ENCODE assay signal across 14 cellular contexts in the genomic region with DNA sequence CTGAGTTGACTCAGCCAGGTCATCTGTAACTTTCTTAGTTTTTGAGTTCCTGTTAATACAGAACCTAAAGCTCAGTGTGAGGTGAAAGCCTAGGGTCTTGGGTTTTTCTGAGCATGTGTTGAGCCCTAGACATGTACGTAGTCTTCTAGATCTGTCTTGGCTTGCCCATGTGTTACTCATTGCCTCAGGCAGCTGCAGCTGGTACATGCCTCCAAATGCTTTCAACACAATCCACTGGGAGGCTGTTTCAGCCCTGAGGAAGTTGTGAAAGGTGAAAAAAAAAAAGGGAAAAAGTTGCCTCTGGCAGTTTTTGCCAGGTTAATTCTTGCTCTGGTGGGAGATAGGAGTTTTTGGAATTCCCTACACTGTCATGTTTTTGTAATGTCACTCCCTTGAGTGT. TPM values are rescaled to one million over a fixed set of nuclear protein-coding genes. Genes with fewer than 3 reads are reported as not detected.
DNase-seq lines count a peak whose midpoint lies in the region; ATAC-seq and TF ChIP-seq lines count a peak whose summit lies in the region.
"Had no signal": no experiment of that assay in that cellular context is flagged by ENCODE, and none has a peak within 500 bp of the region (broad histone marks: within the 10 kb centered on the region; RNA-seq: fewer than 3 reads in every experiment).

No MANE protein-coding gene starts in this region.

- no peak for ATAC-seq in GM21515 (IDR thresholded peaks at IDR 0.05; ENCODE audit: unreplicated experiment)
- ATAC-seq: CD8-positive, alpha-beta T cell; HCT116 had no signal

- no peak overlapping the region for H3K4me3 ChIP-seq in SK-N-SH (ENCODE audit: low read depth in 2 of 2, low read length in 1 of 2)
- H3K4me3 ChIP-seq in fibroblast of mammary gland (ENCODE audit: control insufficient read depth, low read depth, low read length) = no peak overlapping the region
- H3K4me3 ChIP-seq: sigmoid colon, testis had no signal

- H3K4me1 ChIP-seq in H9 (ENCODE audit: insufficient read depth, low read length) (peaks cover 2% of the 10 kb centered on the region; the same call in 1 of the 2 replicates), SK-N-SH (ENCODE audit: control insufficient read depth in 1 of 2, insufficient read depth in 2 of 2, low read depth in 1 of 2, low read length in 1 of 2) (peaks cover 16 to 18% of the 10 kb centered on the region in 2 experiments; a peak in 3 of 4 replicates)

- no peaks in the 10 kb centered on the region for H3K79me1 ChIP-seq in H9 (ENCODE audit: insufficient read depth, low read depth, low read length, poor library complexity, severe bottlenecking)

- H2AFZ ChIP-seq in H9 (ENCODE audit: low read length) = no peak overlapping the region
- no peak overlapping the region for H2AFZ ChIP-seq in SK-N-SH (ENCODE audit: low read depth)

- no peak overlapping the region for H4K8ac ChIP-seq in H9 (replicated peaks; ENCODE audit: insufficient read length, low read depth, low read length)

- no CpG with 5 or more reads among the region's 1 CpG for WGBS in H9 (ENCODE audit: extremely low coverage, insufficient read length, low lambda C conversion rate)
- whole genome bisulfite sequencing in SK-N-SH (ENCODE audit: low lambda C conversion rate) = 68% methylated on average over 1 of the region's 1 CpG

- no peak overlapping the region for H3K56ac ChIP-seq in H9 (ENCODE audit: insufficient read length, low read depth, low read length)

- DNase-seq in H9 (no peak), SK-N-SH (no peak), fibroblast of mammary gland (ENCODE audit: low read depth) (peak; percentile 87), renal cortical epithelial cell (ENCODE audit: low read depth) (peak; percentile 46), activated T-cell treated with anti-CD3 and anti-CD28 coated beads for 4 hours (no peak)
- no peak for DNase-seq in stimulated activated CD8-positive, alpha-beta memory T cell treated with anti-CD3 and anti-CD28 coated beads, Interleukin-4, amount 100 ng/mL, for 48 hours
- no peak for DNase-seq in activated T-helper 2 cell treated with anti-CD3 and anti-CD28 coated beads, Interferon-gamma antibody, Interleukin-2, Interleukin-4, amounts not matched to agents 10 μg/mL and 5 μg/mL and 100 μg/mL, durations not matched to agents 14 hours and 24 hours and 36 hours (ENCODE audit: low spot score)
- DNase-seq: CD8-positive, alpha-beta T cell; NCI-H526 treated with DMSO at 0.1 percent for 48 hours; nephron progenitor cell; sigmoid colon; testis had no signal

- H4K5ac ChIP-seq in H9 (ENCODE audit: insufficient read length, low read depth, low read length) = no peak overlapping the region

- H3K9me3 Mint-ChIP-seq in H9 = no peaks in the 10 kb centered on the region
- no peaks in the 10 kb centered on the region for H3K9me3 Mint-ChIP-seq in activated T-helper 2 cell treated with anti-CD3 and anti-CD28 coated beads, Interferon-gamma antibody, Interleukin-2, Interleukin-4, amounts not matched to agents 10 μg/mL and 5 μg/mL and 100 μg/mL, durations not matched to agents 14 hours and 24 hours and 36 hours
- H3K9me3 Mint-ChIP-seq: CD8-positive, alpha-beta T cell had no signal

- H2BK120ac ChIP-seq in H9 (ENCODE audit: low read depth, low read length, poor library complexity, severe bottlenecking) = no peak overlapping the region

- no peak for TF ChIP-seq RAD21 in SK-N-SH (IDR thresholded peaks at IDR 0.05; ENCODE audit: low read length)

- POLR2A ChIA-PET in SK-N-SH (lab: Yijun Ruan, JAX) = no interaction called here

- H3K36me3 ChIP-seq in SK-N-SH (replicated peaks in 1 of 2; ENCODE audit: control insufficient read depth in 1 of 2, insufficient read depth in 2 of 2, low read length in 1 of 2) = peaks cover 18 to 74% of the 10 kb centered on the region in 2 experiments

- no peak overlapping the region for H2AK5ac ChIP-seq in H9 (ENCODE audit: insufficient read length, low read length)

- H3K23ac ChIP-seq in H9 (ENCODE audit: insufficient read length, low read depth, low read length) = no peak overlapping the region

- H3K9ac ChIP-seq in H9 (ENCODE audit: extremely low read depth, insufficient read length, low read length) (no peak overlapping the region), SK-N-SH (no peak overlapping the region)

- TF ChIP-seq CTCF in H9 (conservative IDR thresholded peaks at IDR 0.05) (no peak), SK-N-SH (IDR thresholded peaks at IDR 0.05) (no peak), fibroblast of mammary gland (conservative IDR thresholded peaks at IDR 0.05; ENCODE audit: control insufficient read depth, insufficient read depth, low read depth, low read length) (no peak)

- no peaks in the 10 kb centered on the region for H4K20me1 ChIP-seq in H9 (ENCODE audit: control insufficient read depth, insufficient read depth, insufficient read length)
- peaks cover 3% of the 10 kb centered on the region; the same call in 1 of the 2 replicates for H4K20me1 ChIP-seq in SK-N-SH (ENCODE audit: insufficient read depth)

- H3K36me3 Mint-ChIP-seq in H9 (ENCODE audit: insufficient read depth in 1 of 3, low read depth in 3 of 3) = peaks cover 34 to 61% (median 47%) of the 10 kb centered on the region in 3 experiments
- H3K36me3 Mint-ChIP-seq in activated T-helper 2 cell treated with anti-CD3 and anti-CD28 coated beads, Interferon-gamma antibody, Interleukin-2, Interleukin-4, amounts not matched to agents 10 μg/mL and 5 μg/mL and 100 μg/mL, durations not matched to agents 14 hours and 24 hours and 36 hours (ENCODE audit: low read depth) = peaks cover 67% of the 10 kb centered on the region

- no peak overlapping the region for H4K91ac ChIP-seq in H9 (ENCODE audit: insufficient read length, low read depth, low read length)

- no peaks in the 10 kb centered on the region for H3K27me3 ChIP-seq in H9 (ENCODE audit: insufficient read depth, low read length)
- no peaks in the 10 kb centered on the region for H3K27me3 ChIP-seq in SK-N-SH (ENCODE audit: insufficient read depth)
- H3K27me3 ChIP-seq: sigmoid colon, testis had no signal

- H3K4me3 Mint-ChIP-seq in H9 = no peak overlapping the region
- no peak overlapping the region for H3K4me3 Mint-ChIP-seq in activated T-helper 2 cell treated with anti-CD3 and anti-CD28 coated beads, Interferon-gamma antibody, Interleukin-2, Interleukin-4, amounts not matched to agents 10 μg/mL and 5 μg/mL and 100 μg/mL, durations not matched to agents 14 hours and 24 hours and 36 hours (ENCODE audit: low read depth)
- H3K4me3 Mint-ChIP-seq: CD8-positive, alpha-beta T cell; nephron progenitor cell had no signal

- H2BK20ac ChIP-seq in H9 (ENCODE audit: low read depth, low read length, poor library complexity, severe bottlenecking) = no peak overlapping the region

- H2BK15ac ChIP-seq in H9 (ENCODE audit: low read depth, low read length) = no peak overlapping the region

- no peaks in the 10 kb centered on the region for H3K9me3 ChIP-seq in H9 (ENCODE audit: control insufficient read depth, low read depth, low read length)
- H3K9me3 ChIP-seq in SK-N-SH = no peaks in the 10 kb centered on the region
- H3K9me3 ChIP-seq: sigmoid colon, testis had no signal

- H3K4ac ChIP-seq in H9 (ENCODE audit: low read depth, low read length) = no peak overlapping the region

- H3T11ph ChIP-seq in H9 (ENCODE audit: low read length) = no peak overlapping the region

- no peak overlapping the region for H2BK12ac ChIP-seq in H9 (ENCODE audit: insufficient read length, low read depth, low read length)

- H2BK5ac ChIP-seq in H9 (ENCODE audit: insufficient read length, low read length) = no peak overlapping the region

- H3K79me2 ChIP-seq in H9 (ENCODE audit: insufficient read depth, low read length) = no peaks in the 10 kb centered on the region
- H3K79me2 ChIP-seq in SK-N-SH (ENCODE audit: insufficient read depth) = no peaks in the 10 kb centered on the region; the same call in 1 of the 2 replicates

- H3K27me3 Mint-ChIP-seq in H9 (ENCODE audit: low read depth) = no peaks in the 10 kb centered on the region
- no peaks in the 10 kb centered on the region for H3K27me3 Mint-ChIP-seq in activated T-helper 2 cell treated with anti-CD3 and anti-CD28 coated beads, Interferon-gamma antibody, Interleukin-2, Interleukin-4, amounts not matched to agents 10 μg/mL and 5 μg/mL and 100 μg/mL, durations not matched to agents 14 hours and 24 hours and 36 hours (ENCODE audit: low read depth)

- no peak overlapping the region for H3K14ac ChIP-seq in H9 (ENCODE audit: insufficient read depth, low read length)

- H3F3A ChIP-seq in SK-N-SH (replicated peaks; ENCODE audit: insufficient read depth) = peaks cover 25% of the 10 kb centered on the region

- no peak overlapping the region for H3K27ac ChIP-seq in H9 (ENCODE audit: insufficient read length, low read depth, low read length)
- 0 out of 4 replicates have a peak overlapping the region, but pooled peaks of 1 of the 2 experiments have one; percentile 6 for H3K27ac ChIP-seq in SK-N-SH (ENCODE audit: low read depth in 2 of 2, low read length in 1 of 2)
- H3K27ac ChIP-seq: sigmoid colon, testis had no signal

- H3K23me2 ChIP-seq in H9 (ENCODE audit: insufficient read length, low read depth, low read length, poor library complexity, severe bottlenecking) = no peaks in the 10 kb centered on the region

- no peak overlapping the region for H3K4me2 ChIP-seq in H9 (ENCODE audit: insufficient read depth, insufficient read length, low read length)
- no peak overlapping the region for H3K4me2 ChIP-seq in SK-N-SH

- H3K9me2 ChIP-seq in SK-N-SH = no peaks in the 10 kb centered on the region

- TF ChIP-seq EP300 in SK-N-SH (IDR thresholded peaks at IDR 0.05; ENCODE audit: borderline replicate concordance in 1 of 2, low read depth in 1 of 2, low read length in 1 of 2) = no peak

- intact Hi-C loops in activated T-helper 2 cell treated with anti-CD3 and anti-CD28 coated beads, Interferon-gamma antibody, Interleukin-2, Interleukin-4, amounts not matched to agents 10 μg/mL and 5 μg/mL and 100 μg/mL, durations not matched to agents 14 hours and 24 hours and 36 hours (cut with micrococcal nuclease) = no loop called here

- 0 out of 7 replicates have a peak overlapping the region, but pooled peaks of 2 of the 3 experiments have one; percentile 14 to 74 for H3K27ac Mint-ChIP-seq in H9
- no peak overlapping the region for H3K27ac Mint-ChIP-seq in activated T-helper 2 cell treated with anti-CD3 and anti-CD28 coated beads, Interferon-gamma antibody, Interleukin-2, Interleukin-4, amounts not matched to agents 10 μg/mL and 5 μg/mL and 100 μg/mL, durations not matched to agents 14 hours and 24 hours and 36 hours
- H3K27ac Mint-ChIP-seq: CD8-positive, alpha-beta T cell; nephron progenitor cell had no signal

- peaks cover 0 to 6% of the 10 kb centered on the region in 2 experiments; a peak in 1 of 4 replicates for H3K4me1 Mint-ChIP-seq in H9
- H3K4me1 Mint-ChIP-seq in activated T-helper 2 cell treated with anti-CD3 and anti-CD28 coated beads, Interferon-gamma antibody, Interleukin-2, Interleukin-4, amounts not matched to agents 10 μg/mL and 5 μg/mL and 100 μg/mL, durations not matched to agents 14 hours and 24 hours and 36 hours (ENCODE audit: low read depth) = peaks cover 28% of the 10 kb centered on the region

- CTCF ChIA-PET in SK-N-SH (lab: Yijun Ruan, JAX) = interaction anchor here (1.1 to 5.4 kb wide), 6 partner anchors 11 to 153 kb away, joined by 3 to 54 read pairs (median 4); no protein-coding TSS in a partner anchor

- H3K18ac ChIP-seq in H9 (ENCODE audit: insufficient read length, low read depth, low read length) = no peak overlapping the region

RNA-seq across cellular contexts. Expression of gene FSCN1, which starts 54.2 kb away (rescaled TPM):
- 293 and 302 TPM in 2 replicates for total RNA-seq in H9 (2021)
- 222 and 287 TPM in 2 replicates for polyA plus RNA-seq in SK-N-SH (2012; rRNA removed)
- 108 and 201 TPM in 2 replicates for polyA plus RNA-seq in SK-N-SH (2012; cell fraction: cytosol; rRNA removed)
- 255 and 304 TPM in 2 replicates for polyA plus RNA-seq in SK-N-SH (2012; cell fraction: nucleus; rRNA removed)
- total RNA-seq in renal cortical epithelial cell = 302 and 310 TPM in 2 replicates
- total RNA-seq in activated T-helper 2 cell treated with anti-CD3 and anti-CD28 coated beads, Interferon-gamma antibody, Interleukin-2, Interleukin-4, amounts not matched to agents 10 μg/mL and 5 μg/mL and 100 μg/mL, durations not matched to agents 14 hours and 24 hours and 36 hours = 30.3 and 30.7 TPM in 2 replicates

Comparison
In these comparisons a context has a peak if more than half of its experiments do, and no peak if none do; other contexts are left out.
1. DNase-seq: peak in fibroblast of mammary gland (single experiment) and renal cortical epithelial cell (single experiment); none in H9 (single experiment), SK-N-SH (single experiment), stimulated activated CD8-positive, alpha-beta memory T cell treated with anti-CD3 and anti-CD28 coated beads, Interleukin-4, amount 100 ng/mL, for 48 hours (single experiment), activated T-cell treated with anti-CD3 and anti-CD28 coated beads for 4 hours (single experiment) and activated T-helper 2 cell treated with anti-CD3 and anti-CD28 coated beads, Interferon-gamma antibody, Interleukin-2, Interleukin-4, amounts not matched to agents 10 μg/mL and 5 μg/mL and 100 μg/mL, durations not matched to agents 14 hours and 24 hours and 36 hours (single experiment).